Comparison of ENCODE assay signal across 8 cellular contexts in genomic region chr7:143263266-143264195, GRCh38. TPM values are rescaled to one million over a fixed set of nuclear protein-coding genes. Genes with fewer than 3 reads are reported as not detected.
DNase-seq lines count a peak whose midpoint lies in the region; ATAC-seq and TF ChIP-seq lines count a peak whose summit lies in the region.

Gene GSTK1, plus strand, starts transcription at chr7:143263441. Its CDS starts 73 bp downstream, at chr7:143263514.

- TF ChIP-seq EP300 in transverse colon (IDR thresholded peaks at IDR 0.05; ENCODE audit: low read depth): no peak

- H3K27me3 Mint-ChIP-seq in activated naive CD8-positive, alpha-beta T cell treated with anti-CD3 and anti-CD28 coated beads, Interleukin-2, amount 50 U/mL, for 24 hours: no peaks in the 10 kb centered on the region

- TF ChIP-seq CTCF in cardiac muscle cell (IDR thresholded peaks at IDR 0.05; ENCODE audit: low read depth, low read length) (no peak), transverse colon (IDR thresholded peaks at IDR 0.05) (peak in 1 of 5 experiments; percentile 15)

- peak; percentile 92 for TF ChIP-seq POLR2A in transverse colon (IDR thresholded peaks at IDR 0.05)

- H3K36me3 ChIP-seq in H7 (replicated peaks; ENCODE audit: control insufficient read depth, insufficient read depth, low read length): no peaks in the 10 kb centered on the region; the same call in 1 of the 2 replicates
- H3K36me3 ChIP-seq in MG63: no peaks in the 10 kb centered on the region
- peaks cover 10% of the 10 kb centered on the region for H3K36me3 ChIP-seq in cardiac muscle cell
- H3K36me3 ChIP-seq in transverse colon: peaks cover 0 to 17% (median 7%) of the 10 kb centered on the region in 4 donors

- H3K9me3 ChIP-seq in MG63: no peaks in the 10 kb centered on the region
- no peaks in the 10 kb centered on the region for H3K9me3 ChIP-seq in cardiac muscle cell (ENCODE audit: low read depth)
- H3K9me3 ChIP-seq in transverse colon: no peaks in the 10 kb centered on the region

- in situ Hi-C loops in transverse colon (cut with MboI; ENCODE audit: low pct_ligation_motif_present in 1 of 4, low pct_unique_long_range_greater_than_20kb in 1 of 4, low sequenced_read_pairs in 3 of 4): no loop called here

- H3K27ac ChIP-seq in cardiac muscle cell (peak within 1 kb of the TSS; percentile 86), transverse colon (peak within 1 kb of the TSS; percentile 90 to 96 (median 92))

- ATAC-seq in activated naive CD8-positive, alpha-beta T cell treated with anti-CD3 and anti-CD28 coated beads, Interleukin-2, amount 50 U/mL, for 24 hours: peak; percentile 99

- peaks cover 26% of the 10 kb centered on the region for H3K36me3 Mint-ChIP-seq in activated naive CD8-positive, alpha-beta T cell treated with anti-CD3 and anti-CD28 coated beads, Interleukin-2, amount 50 U/mL, for 24 hours (ENCODE audit: low read depth)

- H3K4me3 Mint-ChIP-seq in activated naive CD8-positive, alpha-beta T cell treated with anti-CD3 and anti-CD28 coated beads, Interleukin-2, amount 50 U/mL, for 24 hours: peak within 1 kb of the TSS; percentile 94

- intact Hi-C loops in transverse colon (cut with DNase I; ENCODE audit: low total_unique reads): no loop called here

- peaks cover 52% of the 10 kb centered on the region for H3K4me1 Mint-ChIP-seq in activated naive CD8-positive, alpha-beta T cell treated with anti-CD3 and anti-CD28 coated beads, Interleukin-2, amount 50 U/mL, for 24 hours

- WGBS in transverse colon (ENCODE audit: low coverage in 1 of 2), 2 donors: 1% methylated on average over 29 of the region's 48 CpGs; no CpG with 5 or more reads in 1 of the 2 donors

- H3K27me3 ChIP-seq in H7 (ENCODE audit: control insufficient read depth, insufficient read depth, low read length) (no peaks in the 10 kb centered on the region), MG63 (no peaks in the 10 kb centered on the region), cardiac muscle cell (no peaks in the 10 kb centered on the region), transverse colon (no peaks in the 10 kb centered on the region)

- peaks cover 11% of the 10 kb centered on the region for H3K4me1 ChIP-seq in cardiac muscle cell (ENCODE audit: low read depth)
- peaks cover 8 to 48% (median 27%) of the 10 kb centered on the region in 4 donors for H3K4me1 ChIP-seq in transverse colon

- no peaks in the 10 kb centered on the region for H3K9me3 Mint-ChIP-seq in activated naive CD8-positive, alpha-beta T cell treated with anti-CD3 and anti-CD28 coated beads, Interleukin-2, amount 50 U/mL, for 24 hours

- DNase-seq in GM03348 (ENCODE audit: low spot score) (peak; percentile 95), H7 (peak; percentile 87), MG63 (peak; percentile 75), T follicular helper cell (ENCODE audit: low read depth) (peak; percentile 66), cardiac muscle cell (ENCODE audit: low read depth in 1 of 2, low spot score in 1 of 2) (peak; percentile 73 to 86), pons (ENCODE audit: low spot score) (peak; percentile 72), transverse colon (peak; percentile 89)
- DNase-seq in activated naive CD8-positive, alpha-beta T cell treated with anti-CD3 and anti-CD28 coated beads, Interleukin-2, amount 50 U/mL, for 24 hours: peak; percentile 84

- peak within 1 kb of the TSS; percentile 96 for H3K27ac Mint-ChIP-seq in activated naive CD8-positive, alpha-beta T cell treated with anti-CD3 and anti-CD28 coated beads, Interleukin-2, amount 50 U/mL, for 24 hours

- H3K4me3 ChIP-seq in H7 (ENCODE audit: insufficient read depth, low read depth, low read length) (peak within 1 kb of the TSS; percentile 80), MG63 (peak within 1 kb of the TSS; percentile 79), cardiac muscle cell (peak within 1 kb of the TSS; percentile 53), transverse colon (peak within 1 kb of the TSS; percentile 76 to 87 (median 78))

RNA-seq across cellular contexts. Expression of gene GSTK1, which starts in this region (rescaled TPM):
- total RNA-seq in H7 (2014; rRNA removed; shearing (Covaris generic)): 51.8 and 51.9 TPM in 2 replicates
- 47.3 and 57.5 TPM in 2 replicates for total RNA-seq in MG63 (2014; rRNA removed; shearing (Covaris generic); ENCODE audit: low replicate concordance)
- 218 and 221 TPM in 2 replicates for total RNA-seq in cardiac muscle cell
- 230 and 248 TPM in 2 replicates for polyA plus RNA-seq in cardiac muscle cell
- 100 to 1,000 TPM; 333 to 472 (median 376) TPM for total RNA-seq in transverse colon

Comparison
In these comparisons a context has a peak if more than half of its experiments do, and no peak if none do; other contexts are left out.
1. Peak in every context shown above with its lines: DNase-seq, ATAC-seq, H3K4me3 ChIP-seq and H3K27ac ChIP-seq.